Comparison of ENCODE assay signal across 8 cellular contexts in genomic region chr14:64294672-64295413, GRCh38. TPM values are rescaled to one million over a fixed set of nuclear protein-coding genes. Genes with fewer than 3 reads are reported as not detected.
DNase-seq lines count a peak whose midpoint lies in the region; ATAC-seq and TF ChIP-seq lines count a peak whose summit lies in the region.

No MANE protein-coding gene starts in this region.

- ATAC-seq in GM21447 (IDR thresholded peaks at IDR 0.05; ENCODE audit: unreplicated experiment) (peak; percentile 74), SK-N-SH treated with all-trans-retinoic acid at 6 μM for 48 hours (peak; percentile 87), heart right ventricle (peak; percentile 89 to 97 (median 94))
- ATAC-seq in activated naive CD4-positive, alpha-beta T cell treated with anti-CD3 and anti-CD28 coated beads, Interleukin-2, amount 50 U/mL, for 72 hours = peak; percentile 79 to 87

- H3K36me3 Mint-ChIP-seq in activated naive CD4-positive, alpha-beta T cell treated with anti-CD3 and anti-CD28 coated beads, Interleukin-2, amount 50 U/mL, for 72 hours = no peaks in the 10 kb centered on the region

- no peaks in the 10 kb centered on the region for H3K9me3 ChIP-seq in heart right ventricle
- H3K9me3 ChIP-seq in vagina = no peaks in the 10 kb centered on the region

- H3K27ac Mint-ChIP-seq in activated naive CD4-positive, alpha-beta T cell treated with anti-CD3 and anti-CD28 coated beads, Interleukin-2, amount 50 U/mL, for 72 hours = peak overlapping the region in 1 of 2 donors; percentile 62

- peak overlapping the region in 9 of 10 donors; percentile 18 to 57 (median 52) for H3K4me3 ChIP-seq in heart right ventricle
- H3K4me3 ChIP-seq in vagina = peak overlapping the region; percentile 37 to 38

- H3K27me3 ChIP-seq in heart right ventricle = peaks cover 0 to 51% (median 24%) of the 10 kb centered on the region in 7 donors
- no peaks in the 10 kb centered on the region for H3K27me3 ChIP-seq in vagina

- H3K9me3 Mint-ChIP-seq in activated naive CD4-positive, alpha-beta T cell treated with anti-CD3 and anti-CD28 coated beads, Interleukin-2, amount 50 U/mL, for 72 hours = no peaks in the 10 kb centered on the region

- H3K27ac ChIP-seq in heart right ventricle (no peak overlapping the region), vagina (no peak overlapping the region)

- H3K4me1 ChIP-seq in heart right ventricle (peaks cover 0 to 20% (median 11%) of the 10 kb centered on the region in 9 donors), vagina (peaks cover 22% of the 10 kb centered on the region)

- H3K36me3 ChIP-seq in heart right ventricle (no peaks in the 10 kb centered on the region), vagina (no peaks in the 10 kb centered on the region)

- DNase-seq in DMS53 (lab: John Stamatoyannopoulos, UW) = peak; percentile 79
- peak; percentile 74 for DNase-seq in HuH-7 (ENCODE audit: low spot score)
- peak; percentile 75 to 96 for DNase-seq in activated naive CD4-positive, alpha-beta T cell treated with anti-CD3 and anti-CD28 coated beads, Interleukin-2, amount 50 U/mL, for 72 hours (ENCODE audit: low spot score in 2 of 2)
- peak; percentile 66 to 84 for DNase-seq in heart right ventricle
- DNase-seq in pulmonary artery endothelial cell (ENCODE audit: low read depth, low spot score) = peak; percentile 27
- DNase-seq in vagina (ENCODE audit: extremely low spot score in 2 of 2) = no peak

- WGBS in heart right ventricle, 2 donors = 8% methylated on average over 20 of the region's 20 CpGs

- intact Hi-C loops in heart right ventricle (cut with DNase I) = loop anchor here (5.0 to 10.0 kb wide), 9 partner anchors 130 to 490 kb away; no protein-coding TSS in a partner anchor
- intact Hi-C loops in vagina (cut with DNase I) = no loop called here

- no peak for TF ChIP-seq POLR2A in vagina (IDR thresholded peaks at IDR 0.05)

- TF ChIP-seq CTCF in heart right ventricle (IDR thresholded peaks at IDR 0.05) (peak; percentile 60 to 88 (median 80)), vagina (IDR thresholded peaks at IDR 0.05) (peak in 2 of 3 experiments; percentile 44 to 51)

TF ChIP-seq in SK-N-SH treated with all-trans-retinoic acid at 6 μM for 48 hours, 23 proteins besides CTCF, POLR2A, EP300 and RAD21:
- TF ChIP-seq BACH2 (CRISPR knock-in tag; IDR thresholded peaks at IDR 0.05; ENCODE audit: borderline replicate concordance) (no peak), ARNTL (CRISPR knock-in tag; IDR thresholded peaks at IDR 0.05; ENCODE audit: borderline replicate concordance, low read depth) (no peak)

RNA-seq across cellular contexts. Expression of gene ESR2, which starts 0.7 kb away (rescaled TPM):
- total RNA-seq in activated naive CD4-positive, alpha-beta T cell treated with anti-CD3 and anti-CD28 coated beads, Interleukin-2, amount 50 U/mL, for 72 hours = under 1 TPM; 0.14 to 0.39 TPM
- total RNA-seq in heart right ventricle (1 to 10 TPM in 4 of 10 donors, under 1 TPM in 6; 0.23 to 1.6 (median 0.88) TPM), pulmonary artery endothelial cell (0.13 and 0.99 TPM in 2 replicates), vagina (2.2 TPM)
- under 1 TPM; 0.12 to 0.15 TPM for polyA plus RNA-seq in heart right ventricle

Comparison
In these comparisons a context has a peak if more than half of its experiments do, and no peak if none do; other contexts are left out.
1. DNase-seq: peak in DMS53 (single experiment), HuH-7 (single experiment), activated naive CD4-positive, alpha-beta T cell treated with anti-CD3 and anti-CD28 coated beads, Interleukin-2, amount 50 U/mL, for 72 hours (2 of 2), heart right ventricle (2 of 2) and pulmonary artery endothelial cell (single experiment); none in vagina (0 of 2).
2. Peak in every context shown above with its lines, with median percentiles within 50 percentile points of each other: ATAC-seq.